ENCODE assay signal across 26 cellular contexts in the genomic region with DNA sequence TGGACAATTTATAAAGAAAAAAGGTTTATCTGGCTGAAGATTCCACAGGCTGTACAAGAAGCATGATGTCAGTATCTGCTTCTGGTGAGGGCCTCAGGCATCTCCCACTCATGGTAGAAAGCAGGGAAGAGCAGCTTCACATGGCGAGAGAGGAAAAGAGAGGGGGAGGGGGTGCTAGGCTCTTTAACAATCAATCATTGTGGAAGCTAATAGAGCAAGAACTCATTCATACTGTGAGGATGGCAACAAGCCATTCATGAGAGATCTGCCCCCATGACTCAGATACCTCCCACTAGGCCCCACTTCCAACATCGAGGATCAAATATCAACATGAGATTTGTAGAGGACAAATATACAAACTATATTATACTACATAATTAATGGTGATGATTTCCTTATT.
DNase-seq lines count a peak whose midpoint lies in the region; ATAC-seq and TF ChIP-seq lines count a peak whose summit lies in the region.
"Had no signal": no experiment of that assay in that cellular context is flagged by ENCODE, and none has a peak within 500 bp of the region (broad histone marks: within the 10 kb centered on the region; RNA-seq: fewer than 3 reads in every experiment).

No MANE protein-coding gene starts in this region.

- ATAC-seq in right cardiac atrium: no peak
- ATAC-seq: activated CD8-positive, alpha-beta T cell treated with anti-CD3 and anti-CD28 coated beads, Interleukin-2, amount 10 ng/mL, durations not matched to agents 7 days and 5 days; naive thymus-derived CD4-positive, alpha-beta T cell; right lobe of liver; Right ventricle myocardium inferior had no signal

- H3K4me3 ChIP-seq in right cardiac atrium (ENCODE audit: low read length): no peak overlapping the region
- H3K4me3 ChIP-seq: ovary, right lobe of liver had no signal

- intact Hi-C loops in right cardiac atrium (cut with DNase I): no loop called here

- H3K27me3 ChIP-seq in right cardiac atrium (ENCODE audit: control insufficient read depth, insufficient read depth): no peaks in the 10 kb centered on the region
- H3K27me3 ChIP-seq: ovary, right lobe of liver had no signal

- no peaks in the 10 kb centered on the region for H3K4me1 ChIP-seq in right cardiac atrium (ENCODE audit: control insufficient read depth, insufficient read depth, low read length)
- H3K4me1 ChIP-seq: right lobe of liver had no signal

- no peaks in the 10 kb centered on the region for H3K9me3 ChIP-seq in right cardiac atrium (ENCODE audit: control insufficient read depth, low read length)
- H3K9me3 ChIP-seq: ovary, right lobe of liver had no signal

- TF ChIP-seq CTCF in GM10266 (IDR thresholded peaks at IDR 0.05; ENCODE audit: control insufficient read depth, insufficient read depth, low read depth, missing control alignments): no peak

- DNase-seq in HCEC 1CT (peak; percentile 22), epidermal melanocyte (ENCODE audit: insufficient read length, low spot score) (peak; percentile 32), middle frontal gyrus (ENCODE audit: extremely low spot score, low spot score) (peak; percentile 13), right cardiac atrium (no peak), GM10266 (ENCODE audit: extremely low spot score) (no peak), activated T-cell treated with anti-CD3 and anti-CD28 coated beads for 4 hours (no peak), NK-92 (lab: John Stamatoyannopoulos, UW; ENCODE audit: unreplicated experiment) (no peak)
- DNase-seq: activated CD4-positive, alpha-beta T cell treated with anti-CD3 and anti-CD28 coated beads for 1 hour; activated CD8-positive, alpha-beta T cell treated with anti-CD3 and anti-CD28 coated beads, Interleukin-2, amount 10 ng/mL, durations not matched to agents 7 days and 5 days; activated naive CD4-positive, alpha-beta T cell treated with Interleukin-2 at 50 U/mL for 16 hours; activated T-cell treated with anti-CD3 and anti-CD28 coated beads, Interleukin-2, amount 50 U/mL, for 24 hours; amniotic stem cell; GOT3; kidney glomerular epithelial cell; mammary epithelial cell; MM.1S; naive thymus-derived CD4-positive, alpha-beta T cell; NCI-H1436; NCI-H526 treated with DMSO at 0.1 percent for 48 hours; ovary; right lobe of liver; stimulated activated CD4-positive, alpha-beta T cell treated with anti-CD3 and anti-CD28 coated beads, Interleukin-15, amount 100 ng/mL, for 24 hours had no signal

- no peak overlapping the region for H3K27ac ChIP-seq in right cardiac atrium (ENCODE audit: low read length)
- H3K27ac ChIP-seq: epithelial cell of prostate, HL-60, ovary, right lobe of liver had no signal

- WGBS in right cardiac atrium: 84% methylated on average over 2 of the region's 2 CpGs

TF ChIP-seq in PFSK-1, 5 proteins besides CTCF, POLR2A, EP300 and RAD21:
- TF ChIP-seq, protein P1, sequence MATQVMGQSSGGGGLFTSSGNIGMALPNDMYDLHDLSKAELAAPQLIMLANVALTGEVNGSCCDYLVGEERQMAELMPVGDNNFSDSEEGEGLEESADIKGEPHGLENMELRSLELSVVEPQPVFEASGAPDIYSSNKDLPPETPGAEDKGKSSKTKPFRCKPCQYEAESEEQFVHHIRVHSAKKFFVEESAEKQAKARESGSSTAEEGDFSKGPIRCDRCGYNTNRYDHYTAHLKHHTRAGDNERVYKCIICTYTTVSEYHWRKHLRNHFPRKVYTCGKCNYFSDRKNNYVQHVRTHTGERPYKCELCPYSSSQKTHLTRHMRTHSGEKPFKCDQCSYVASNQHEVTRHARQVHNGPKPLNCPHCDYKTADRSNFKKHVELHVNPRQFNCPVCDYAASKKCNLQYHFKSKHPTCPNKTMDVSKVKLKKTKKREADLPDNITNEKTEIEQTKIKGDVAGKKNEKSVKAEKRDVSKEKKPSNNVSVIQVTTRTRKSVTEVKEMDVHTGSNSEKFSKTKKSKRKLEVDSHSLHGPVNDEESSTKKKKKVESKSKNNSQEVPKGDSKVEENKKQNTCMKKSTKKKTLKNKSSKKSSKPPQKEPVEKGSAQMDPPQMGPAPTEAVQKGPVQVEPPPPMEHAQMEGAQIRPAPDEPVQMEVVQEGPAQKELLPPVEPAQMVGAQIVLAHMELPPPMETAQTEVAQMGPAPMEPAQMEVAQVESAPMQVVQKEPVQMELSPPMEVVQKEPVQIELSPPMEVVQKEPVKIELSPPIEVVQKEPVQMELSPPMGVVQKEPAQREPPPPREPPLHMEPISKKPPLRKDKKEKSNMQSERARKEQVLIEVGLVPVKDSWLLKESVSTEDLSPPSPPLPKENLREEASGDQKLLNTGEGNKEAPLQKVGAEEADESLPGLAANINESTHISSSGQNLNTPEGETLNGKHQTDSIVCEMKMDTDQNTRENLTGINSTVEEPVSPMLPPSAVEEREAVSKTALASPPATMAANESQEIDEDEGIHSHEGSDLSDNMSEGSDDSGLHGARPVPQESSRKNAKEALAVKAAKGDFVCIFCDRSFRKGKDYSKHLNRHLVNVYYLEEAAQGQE (IDR thresholded peaks at IDR 0.05; ENCODE audit: insufficient read depth in 1 of 2, low read depth in 2 of 2, low read length in 2 of 2): peak in 1 of 2 experiments; percentile 28; a peak in 1 of 4 replicates
- TF ChIP-seq POLR2AphosphoS5 (IDR thresholded peaks at IDR 0.05; ENCODE audit: low read depth, low read length) (peak; percentile 67), FOXP2 (optimal IDR thresholded peaks at IDR 0.05; ENCODE audit: borderline replicate concordance, extremely low read depth, extremely low read length, insufficient read depth) (no peak), SIN3A (IDR thresholded peaks at IDR 0.05; ENCODE audit: borderline replicate concordance, insufficient read depth, low read length) (peak; percentile 59; the same call in 1 of the 2 replicates), TAF1 (IDR thresholded peaks at IDR 0.05; ENCODE audit: borderline replicate concordance, insufficient read depth, low read length) (no peak)

Comparison
In these comparisons a context has a peak if more than half of its experiments do, and no peak if none do; other contexts are left out.
1. DNase-seq: peak in HCEC 1CT (single experiment), epidermal melanocyte (single experiment) and middle frontal gyrus (single experiment); none in right cardiac atrium (0 of 3), GM10266 (single experiment), activated T-cell treated with anti-CD3 and anti-CD28 coated beads for 4 hours (single experiment) and NK-92 (single experiment).